ENCODE assay signal across 22 cellular contexts in the genomic region with DNA sequence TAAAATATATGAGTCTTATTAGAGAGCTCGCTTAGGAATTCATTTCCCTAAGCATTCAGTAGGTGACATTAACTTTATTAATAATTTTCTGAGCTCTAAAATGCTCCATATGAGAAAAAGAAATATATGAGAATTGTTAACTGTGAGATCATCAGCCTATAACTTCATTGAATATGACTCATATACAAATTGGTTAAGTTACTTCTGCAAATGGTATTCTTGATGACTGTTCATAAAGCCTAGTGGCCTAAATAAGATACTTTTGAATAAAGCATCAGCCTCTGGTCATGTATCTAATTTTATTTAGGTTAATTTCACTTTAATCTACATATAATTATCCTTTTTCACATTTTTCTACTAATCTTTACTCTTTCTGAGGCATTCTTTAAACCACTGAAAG.
"Had no signal": no experiment of that assay in that cellular context is flagged by ENCODE, and none has a peak within 500 bp of the region (broad histone marks: within the 10 kb centered on the region; RNA-seq: fewer than 3 reads in every experiment).

No MANE protein-coding gene starts in this region.

- H3K4me3 ChIP-seq: gastroesophageal sphincter, lung, transverse colon had no signal

- ATAC-seq: activated CD4-positive, alpha-beta T cell treated with anti-CD3 and anti-CD28 coated beads for 36 hours; activated CD8-positive, alpha-beta T cell treated with anti-CD3 and anti-CD28 coated beads, Interleukin-2, amount 10 ng/mL, durations not matched to agents 7 days and 5 days; activated naive CD4-positive, alpha-beta T cell treated with anti-CD3 and anti-CD28 coated beads, Interleukin-2, amount 50 U/mL, for 72 hours; gastroesophageal sphincter had no signal

- H3K9me3 ChIP-seq: gastroesophageal sphincter, transverse colon had no signal

- H3K27ac Mint-ChIP-seq: activated CD4-positive, alpha-beta T cell treated with anti-CD3 and anti-CD28 coated beads for 36 hours; activated CD8-positive, alpha-beta T cell treated with anti-CD3 and anti-CD28 coated beads, Interleukin-2, amount 10 ng/mL, durations not matched to agents 7 days and 5 days; activated naive CD4-positive, alpha-beta T cell treated with anti-CD3 and anti-CD28 coated beads, Interleukin-2, amount 50 U/mL, for 72 hours; dendritic cell treated with granulocyte-macrophage colony-stimulating factor and Interleukin-4, amounts not matched to agents 40 ng/mL and 50 ng/mL, for 4 days; stimulated activated naive B cell treated with anti-CD40 and anti-IgM and Interleukin-4, amounts not matched to agents 10 μg/mL and 1 μg/mL and 100 μg/mL, for 72 hours had no signal

- H3K9me3 Mint-ChIP-seq: dendritic cell treated with granulocyte-macrophage colony-stimulating factor and Interleukin-4, amounts not matched to agents 40 ng/mL and 50 ng/mL, for 4 days; stimulated activated naive B cell treated with anti-CD40 and anti-IgM and Interleukin-4, amounts not matched to agents 10 μg/mL and 1 μg/mL and 100 μg/mL, for 72 hours had no signal

- H3K4me1 Mint-ChIP-seq: neural crest cell; stimulated activated naive B cell treated with anti-CD40 and anti-IgM and Interleukin-4, amounts not matched to agents 10 μg/mL and 1 μg/mL and 100 μg/mL, for 72 hours had no signal

- H3K27me3 Mint-ChIP-seq: activated CD4-positive, alpha-beta T cell treated with anti-CD3 and anti-CD28 coated beads for 36 hours; dendritic cell treated with granulocyte-macrophage colony-stimulating factor and Interleukin-4, amounts not matched to agents 40 ng/mL and 50 ng/mL, for 4 days; stimulated activated naive B cell treated with anti-CD40 and anti-IgM and Interleukin-4, amounts not matched to agents 10 μg/mL and 1 μg/mL and 100 μg/mL, for 72 hours had no signal

- H3K36me3 ChIP-seq: brain microvascular endothelial cell, gastroesophageal sphincter, transverse colon had no signal

- H3K4me1 ChIP-seq: gastroesophageal sphincter, transverse colon had no signal

- H3K4me3 Mint-ChIP-seq: activated CD4-positive, alpha-beta T cell treated with anti-CD3 and anti-CD28 coated beads for 36 hours; activated CD8-positive, alpha-beta T cell treated with anti-CD3 and anti-CD28 coated beads, Interleukin-2, amount 10 ng/mL, durations not matched to agents 7 days and 5 days; dendritic cell treated with granulocyte-macrophage colony-stimulating factor and Interleukin-4, amounts not matched to agents 40 ng/mL and 50 ng/mL, for 4 days; neural crest cell; stimulated activated naive B cell treated with anti-CD40 and anti-IgM and Interleukin-4, amounts not matched to agents 10 μg/mL and 1 μg/mL and 100 μg/mL, for 72 hours had no signal

- H3K27ac ChIP-seq: brain microvascular endothelial cell, gastroesophageal sphincter, transverse colon had no signal

- H3K36me3 Mint-ChIP-seq: activated naive CD4-positive, alpha-beta T cell treated with anti-CD3 and anti-CD28 coated beads, Interleukin-2, amount 50 U/mL, for 72 hours; stimulated activated naive B cell treated with anti-CD40 and anti-IgM and Interleukin-4, amounts not matched to agents 10 μg/mL and 1 μg/mL and 100 μg/mL, for 72 hours had no signal

- H3K27me3 ChIP-seq: brain microvascular endothelial cell, gastroesophageal sphincter, transverse colon had no signal

- DNase-seq: activated CD4-positive, alpha-beta T cell treated with anti-CD3 and anti-CD28 coated beads for 36 hours; activated CD8-positive, alpha-beta memory T cell treated with anti-CD3 and anti-CD28 coated beads, Interleukin-2, amount 50 U/mL, for 4 hours; activated CD8-positive, alpha-beta T cell treated with anti-CD3 and anti-CD28 coated beads, Interleukin-2, amount 10 ng/mL, durations not matched to agents 7 days and 5 days; activated gamma-delta T cell; activated T-cell treated with anti-CD3 and anti-CD28 coated beads, Interleukin-2, amount 50 U/mL, for 48 hours; amygdala; brain microvascular endothelial cell; cerebellar nuclear complex; effector memory CD4-positive, alpha-beta T cell; erythroblast; midbrain; stimulated activated CD4-positive, alpha-beta T cell treated with anti-CD3 and anti-CD28 coated beads, Interleukin-12 subunit alpha, Interleukin-12 subunit beta, amount 100 ng/mL, for 4 hours; stimulated activated naive B cell treated with anti-CD40 and anti-IgM and Interleukin-4, amounts not matched to agents 10 μg/mL and 1 μg/mL and 100 μg/mL, for 72 hours; substantia nigra; T-helper 1 cell; T1000; transverse colon had no signal
